In the genomic region with DNA sequence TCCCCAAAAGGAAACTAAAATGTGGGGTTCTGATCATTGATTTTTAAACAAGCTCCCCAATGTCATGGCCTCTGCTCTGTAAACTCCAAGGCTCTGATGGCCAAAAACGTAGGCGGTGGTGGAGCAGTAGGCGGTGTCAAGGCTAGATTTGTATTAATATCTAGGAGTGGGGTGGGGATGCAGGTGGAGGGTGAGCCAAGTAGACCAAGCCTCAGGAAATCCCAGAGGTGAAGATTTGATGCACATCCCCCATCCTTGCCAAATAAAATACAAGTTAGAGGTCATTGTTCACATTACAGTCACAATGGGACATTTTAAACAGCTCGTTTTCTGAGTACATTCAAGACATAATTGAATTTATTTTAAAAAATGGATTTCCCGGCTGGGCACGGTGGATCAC, we compare ENCODE assay signal across 16 cellular contexts. TPM values are rescaled to one million over a fixed set of nuclear protein-coding genes. Genes with fewer than 3 reads are reported as not detected.
A peak's percentile ranks its signal among the peaks of the same experiment; 100 is the strongest.
DNase-seq lines count a peak whose midpoint lies in the region; ATAC-seq and TF ChIP-seq lines count a peak whose summit lies in the region.
"Had no signal": no experiment of that assay in that cellular context is flagged by ENCODE, and none has a peak within 500 bp of the region (broad histone marks: within the 10 kb centered on the region; RNA-seq: fewer than 3 reads in every experiment).

No MANE protein-coding gene starts in this region.

- DNase-seq in heart left ventricle (peak in 1 of 5 donors; percentile 40), Right ventricle myocardium superior (no peak), natural killer cell (no peak), memory B cell (ENCODE audit: low spot score in 2 of 2) (no peak), tibial artery (no peak), DMS79 (lab: John Stamatoyannopoulos, UW) (no peak), HUDEP-2 (lab: John Stamatoyannopoulos, UW; ENCODE audit: unreplicated experiment in 76 of 76) (no peak)
- no peak for DNase-seq in natural killer cell treated with Interleukin-12 subunit alpha and Interleukin-12 subunit beta and Interleukin-15 and Interleukin-18, amount 100 ng/mL, for 72 hours (ENCODE audit: low spot score)
- DNase-seq: 8988T; Calu3; CD8-positive, alpha-beta T cell; DND-41; EL; H9 had no signal

- intact Hi-C loops in heart left ventricle (cut with DNase I) (loop anchor here in 2 of 10 donors (5.0 to 10.0 kb wide), 2 partner anchors 46 to 48 kb away; no protein-coding TSS in a partner anchor), Right ventricle myocardium superior (cut with DNase I) (no loop called here), natural killer cell (cut with micrococcal nuclease) (loop anchor here (5.0 kb wide), 1 partner anchor 68 kb away; no protein-coding TSS in a partner anchor), tibial artery (cut with DNase I; ENCODE audit: low total_unique reads) (no loop called here)

- H3K36me3 ChIP-seq in heart left ventricle (peaks cover 0 to 2% (median 0%) of the 10 kb centered on the region in 9 donors), tibial artery (peaks cover under 1 to 8% (median 2%) of the 10 kb centered on the region in 3 donors)

- H3K36me3 Mint-ChIP-seq in natural killer cell (no peaks in the 10 kb centered on the region), memory B cell (peaks cover 5% of the 10 kb centered on the region)
- H3K36me3 Mint-ChIP-seq in natural killer cell treated with Interleukin-12 subunit alpha and Interleukin-12 subunit beta and Interleukin-15 and Interleukin-18, amount 100 ng/mL, for 72 hours: no peaks in the 10 kb centered on the region
- H3K36me3 Mint-ChIP-seq: CD8-positive, alpha-beta T cell had no signal

- ATAC-seq in heart left ventricle (peak; percentile 17 to 73 (median 22)), Right ventricle myocardium superior (ENCODE audit: poor library complexity) (no peak), natural killer cell (no peak), memory B cell (ENCODE audit: low read depth) (no peak)
- no peak for ATAC-seq in natural killer cell treated with Interleukin-12 subunit alpha and Interleukin-12 subunit beta and Interleukin-15 and Interleukin-18, amount 100 ng/mL, for 72 hours
- ATAC-seq: CD8-positive, alpha-beta T cell; GM12878 had no signal

- H3K4me3 Mint-ChIP-seq in natural killer cell (no peak overlapping the region), memory B cell (no peak overlapping the region)
- H3K4me3 Mint-ChIP-seq in natural killer cell treated with Interleukin-12 subunit alpha and Interleukin-12 subunit beta and Interleukin-15 and Interleukin-18, amount 100 ng/mL, for 72 hours: no peak overlapping the region
- H3K4me3 Mint-ChIP-seq: CD8-positive, alpha-beta T cell; H9 had no signal

- peaks cover 58 to 60% of the 10 kb centered on the region in 2 donors for H3K4me1 Mint-ChIP-seq in natural killer cell
- H3K4me1 Mint-ChIP-seq in natural killer cell treated with Interleukin-12 subunit alpha and Interleukin-12 subunit beta and Interleukin-15 and Interleukin-18, amount 100 ng/mL, for 72 hours (ENCODE audit: low read depth in 2 of 2): peaks cover 45 to 46% of the 10 kb centered on the region in 2 donors
- peaks cover 60% of the 10 kb centered on the region for H3K4me1 Mint-ChIP-seq in memory B cell

- H3K27me3 Mint-ChIP-seq in natural killer cell (ENCODE audit: low read depth in 2 of 2): no peaks in the 10 kb centered on the region
- no peaks in the 10 kb centered on the region for H3K27me3 Mint-ChIP-seq in natural killer cell treated with Interleukin-12 subunit alpha and Interleukin-12 subunit beta and Interleukin-15 and Interleukin-18, amount 100 ng/mL, for 72 hours
- no peaks in the 10 kb centered on the region for H3K27me3 Mint-ChIP-seq in memory B cell

- H3K9me3 ChIP-seq in heart left ventricle: no peaks in the 10 kb centered on the region
- no peaks in the 10 kb centered on the region for H3K9me3 ChIP-seq in tibial artery
- H3K9me3 ChIP-seq: BLaER1 treated with 17β-estradiol and CSF1 and Interleukin-3, amounts not matched to agents 10 nM and 100 nM had no signal

- H3K27ac Mint-ChIP-seq in natural killer cell (peak overlapping the region; percentile 94), memory B cell (peak overlapping the region; percentile 45)
- no peak overlapping the region for H3K27ac Mint-ChIP-seq in natural killer cell treated with Interleukin-12 subunit alpha and Interleukin-12 subunit beta and Interleukin-15 and Interleukin-18, amount 100 ng/mL, for 72 hours
- H3K27ac Mint-ChIP-seq: CD8-positive, alpha-beta T cell had no signal

- H3K27ac ChIP-seq in heart left ventricle (peak overlapping the region in 11 of 12 donors; percentile 13 to 84 (median 35)), tibial artery (no peak overlapping the region)
- H3K27ac ChIP-seq: BLaER1 treated with 17β-estradiol and CSF1 and Interleukin-3, amounts not matched to agents 10 nM and 100 nM had no signal

- WGBS in heart left ventricle, 4 donors: 60 to 72% (median 67%) methylated on average over 6 of the region's 6 CpGs

- TF ChIP-seq CTCF in heart left ventricle (IDR thresholded peaks at IDR 0.05) (peak in 1 of 12 donors; percentile 5), natural killer cell (IDR thresholded peaks at IDR 0.05) (no peak), tibial artery (IDR thresholded peaks at IDR 0.05) (no peak)

- H3K9me3 Mint-ChIP-seq in natural killer cell: no peaks in the 10 kb centered on the region
- H3K9me3 Mint-ChIP-seq in natural killer cell treated with Interleukin-12 subunit alpha and Interleukin-12 subunit beta and Interleukin-15 and Interleukin-18, amount 100 ng/mL, for 72 hours: no peaks in the 10 kb centered on the region
- H3K9me3 Mint-ChIP-seq in memory B cell: no peaks in the 10 kb centered on the region
- H3K9me3 Mint-ChIP-seq: CD8-positive, alpha-beta T cell; H9 had no signal

- no peak for TF ChIP-seq POLR2A in heart left ventricle (IDR thresholded peaks at IDR 0.05)

- H3K4me1 ChIP-seq in heart left ventricle (peaks cover 16 to 83% (median 53%) of the 10 kb centered on the region in 12 donors), tibial artery (peaks cover 0 to 21% (median 8%) of the 10 kb centered on the region in 4 donors)

- no peak overlapping the region for H3K4me3 ChIP-seq in heart left ventricle
- no peak overlapping the region for H3K4me3 ChIP-seq in tibial artery
- H3K4me3 ChIP-seq: BLaER1 treated with 17β-estradiol and CSF1 and Interleukin-3, amounts not matched to agents 10 nM and 100 nM; GM12878 had no signal

- no peaks in the 10 kb centered on the region for H3K27me3 ChIP-seq in heart left ventricle
- no peaks in the 10 kb centered on the region for H3K27me3 ChIP-seq in tibial artery
- H3K27me3 ChIP-seq: BLaER1 treated with 17β-estradiol and CSF1 and Interleukin-3, amounts not matched to agents 10 nM and 100 nM had no signal

RNA-seq across cellular contexts. Expression of a gene that starts 30.9 kb away (rescaled TPM):
- total RNA-seq in heart left ventricle (10 to 100 TPM; 17.0 to 31.9 (median 22.9) TPM), Right ventricle myocardium superior (36.0 TPM), natural killer cell (10 to 100 TPM; 20.1 to 29.7 (median 24.3) TPM)
- 10 to 100 TPM; 20.5 to 27.1 TPM for polyA plus RNA-seq in heart left ventricle
- total RNA-seq in natural killer cell treated with Interleukin-12 subunit alpha and Interleukin-12 subunit beta and Interleukin-15 and Interleukin-18, amount 100 ng/mL, for 72 hours: 10 to 100 TPM; 21.8 to 23.4 TPM

Comparison
In these comparisons a context has a peak if more than half of its experiments do, and no peak if none do; other contexts are left out.
1. ATAC-seq: peak in heart left ventricle (4 of 4); none in Right ventricle myocardium superior (single experiment), natural killer cell (0 of 3), natural killer cell treated with Interleukin-12 subunit alpha and Interleukin-12 subunit beta and Interleukin-15 and Interleukin-18, amount 100 ng/mL, for 72 hours (0 of 2) and memory B cell (single experiment).
2. H3K27ac Mint-ChIP-seq: peak in natural killer cell (2 of 2) and memory B cell (single experiment); none in natural killer cell treated with Interleukin-12 subunit alpha and Interleukin-12 subunit beta and Interleukin-15 and Interleukin-18, amount 100 ng/mL, for 72 hours (0 of 2).
3. H3K27ac ChIP-seq: peak in heart left ventricle (11 of 12); none in tibial artery (0 of 2).